Comparison of ENCODE assay signal across 20 cellular contexts in genomic region chr11:4050137-4050536, GRCh38.
"Had no signal": no experiment of that assay in that cellular context is flagged by ENCODE, and none has a peak within 500 bp of the region (broad histone marks: within the 10 kb centered on the region; RNA-seq: fewer than 3 reads in every experiment).

No MANE protein-coding gene starts in this region.

- ATAC-seq: activated CD4-positive, CD25-positive, alpha-beta regulatory T cell treated with anti-CD3 and anti-CD28 coated beads, Interleukin-2, amount 50 U/mL, for 24 hours; activated naive CD8-positive, alpha-beta T cell treated with anti-CD3 and anti-CD28 coated beads, Interleukin-2, amount 50 U/mL, for 24 hours; lower lobe of right lung; sciatic nerve; stimulated activated effector memory CD8-positive, alpha-beta T cell treated with anti-CD3 and anti-CD28 coated beads, Interleukin-12 subunit alpha, Interleukin-12 subunit beta, amount 100 ng/mL, for 72 hours had no signal

- H3K4me3 ChIP-seq: ascending aorta, colonic mucosa, lower lobe of right lung, stomach, upper lobe of left lung had no signal

- DNase-seq: activated CD4-positive, alpha-beta T cell treated with anti-CD3 and anti-CD28 coated beads, Interleukin-2, amount 10 ng/mL, durations not matched to agents 7 days and 5 days; activated CD8-positive, alpha-beta memory T cell treated with anti-CD3 and anti-CD28 coated beads, Interleukin-2, amount 50 U/mL, for 4 hours; activated effector memory CD4-positive, alpha-beta T cell treated with Interleukin-2 at 50 U/mL for 16 hours; activated naive CD4-positive, alpha-beta T cell treated with anti-CD3 and anti-CD28 coated beads, Interleukin-2, amount 10 ng/mL, durations not matched to agents 7 days and 5 days; activated naive CD8-positive, alpha-beta T cell treated with anti-CD3 and anti-CD28 coated beads, Interleukin-2, amount 50 U/mL, for 24 hours; activated T-cell treated with anti-CD3 and anti-CD28 coated beads, Interleukin-2, amount 50 U/mL, for 48 hours; colonic mucosa; erythroblast; foreskin melanocyte; glutamatergic neuron; hypothalamus; lower lobe of right lung; nucleus accumbens; stimulated activated CD4-positive, alpha-beta T cell treated with anti-CD3 and anti-CD28 coated beads, Interleukin-4, amount 100 ng/mL, for 24 hours; stomach; upper lobe of left lung had no signal
